Comparison of ENCODE assay signal across 27 cellular contexts in the genomic region with DNA sequence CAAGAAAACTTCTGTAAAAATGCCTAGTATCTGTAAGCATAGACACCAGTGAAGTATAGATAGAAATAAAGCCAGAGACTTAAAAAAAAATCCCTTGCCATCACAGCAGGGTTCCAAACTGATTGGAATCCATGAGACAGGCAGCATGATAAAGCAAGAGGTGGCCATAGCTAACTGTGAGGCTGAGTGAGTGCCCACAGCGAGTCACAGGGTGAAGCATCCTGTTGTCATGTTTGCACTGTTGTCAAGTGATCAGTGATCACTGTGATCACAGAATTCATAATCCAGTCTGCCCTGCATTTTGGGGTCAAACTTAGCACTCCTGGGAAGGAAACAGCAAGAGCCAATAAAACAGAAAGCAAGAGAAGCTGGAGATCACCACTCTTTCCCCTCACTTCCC. TPM values are rescaled to one million over a fixed set of nuclear protein-coding genes. Genes with fewer than 3 reads are reported as not detected.
DNase-seq lines count a peak whose midpoint lies in the region; ATAC-seq, FAIRE-seq and TF ChIP-seq lines count a peak whose summit lies in the region.
"Had no signal": no experiment of that assay in that cellular context is flagged by ENCODE, and none has a peak within 500 bp of the region (broad histone marks: within the 10 kb centered on the region; RNA-seq: fewer than 3 reads in every experiment).

No MANE protein-coding gene starts in this region.

- H3K79me1 ChIP-seq in mesenchymal stem cell (replicated peaks; ENCODE audit: low read length, poor library complexity, severe bottlenecking), result no peaks in the 10 kb centered on the region

- H3K27ac Mint-ChIP-seq in activated T-cell treated with anti-CD3 and anti-CD28 coated beads, Interleukin-2, amount 50 U/mL, for 24 hours, result peak overlapping the region; percentile 15
- H3K27ac Mint-ChIP-seq in T-cell, result no peak overlapping the region
- H3K27ac Mint-ChIP-seq: CD4-positive, alpha-beta T cell had no signal

- CTCF ChIA-PET in T-cell (lab: Charles Lee), result interaction anchor here in 1 of 2 donors (0.6 kb wide), 1 partner anchor 19 kb away, joined by 6 read pairs; no protein-coding TSS in a partner anchor

- no peak for TF ChIP-seq CTCF in foreskin keratinocyte (conservative IDR thresholded peaks at IDR 0.05)

- no peaks in the 10 kb centered on the region for H3K9me3 ChIP-seq in MG63
- no peaks in the 10 kb centered on the region for H3K9me3 ChIP-seq in mesenchymal stem cell (ENCODE audit: control insufficient read depth, low read length)
- H3K9me3 ChIP-seq: ascending aorta, esophagus muscularis mucosa, gastroesophageal sphincter, ovary, right atrium auricular region, tibial artery had no signal

- no peak overlapping the region for H2BK120ac ChIP-seq in mesenchymal stem cell (ENCODE audit: low read depth, low read length)

- DNase-seq in activated T-cell treated with anti-CD3 and anti-CD28 coated beads, Interleukin-2, amount 50 U/mL, for 24 hours, result no peak
- no peak for DNase-seq in activated T-cell treated with anti-CD3 and anti-CD28 coated beads, Interleukin-2, amount 50 U/mL, for 48 hours
- DNase-seq in GM12891 (ENCODE audit: insufficient read length, low spot score) (no peak), MG63 (peak; percentile 26), foreskin keratinocyte (no peak), mesenchymal stem cell (no peak), T-cell (no peak)
- DNase-seq: activated CD4-positive, alpha-beta T cell treated with anti-CD3 and anti-CD28 coated beads, Interleukin-2, amount 50 U/mL, for 1 hour; activated effector memory CD4-positive, alpha-beta T cell treated with Interleukin-2 at 50 U/mL for 16 hours; CD4-positive, alpha-beta T cell; cerebellar nuclear complex; DMS153; effector CD8-positive, alpha-beta T cell; kidney glomerular epithelial cell; NCI-H146; NCI-H2171; NCI-H526 treated with DMSO at 0.1 percent for 48 hours; ovary; stimulated activated CD4-positive, alpha-beta T cell treated with anti-CD3 and anti-CD28 coated beads, Interleukin-12 subunit alpha, Interleukin-12 subunit beta, amount 100 ng/mL, for 4 hours; tibial artery had no signal

- no peak overlapping the region for H3K18ac ChIP-seq in mesenchymal stem cell (ENCODE audit: low read depth in 1 of 2, low read length in 2 of 2)

- H2AK5ac ChIP-seq in mesenchymal stem cell (ENCODE audit: low read length, severe bottlenecking), result no peak overlapping the region

- H3K9me3 Mint-ChIP-seq in activated T-cell treated with anti-CD3 and anti-CD28 coated beads, Interleukin-2, amount 50 U/mL, for 24 hours, result peaks cover 7% of the 10 kb centered on the region
- peaks cover 0 to 4% (median 0%) of the 10 kb centered on the region in 3 donors for H3K9me3 Mint-ChIP-seq in T-cell
- H3K9me3 Mint-ChIP-seq: CD4-positive, alpha-beta T cell had no signal

- no peak overlapping the region for H2BK12ac ChIP-seq in mesenchymal stem cell (ENCODE audit: low read length in 2 of 2)

- peak; percentile 5 for FAIRE-seq in GM12891 (lab: Jason Lieb, UNC)
- FAIRE-seq: GM12878, K562 had no signal

- H3K36me3 ChIP-seq in MG63, result no peaks in the 10 kb centered on the region
- no peaks in the 10 kb centered on the region for H3K36me3 ChIP-seq in mesenchymal stem cell (ENCODE audit: control insufficient read depth in 1 of 2, insufficient read depth in 2 of 2, low read depth in 1 of 2, low read length in 2 of 2)
- H3K36me3 ChIP-seq: ascending aorta, gastroesophageal sphincter, ovary, right atrium auricular region, tibial artery had no signal

- H3K36me3 Mint-ChIP-seq in activated T-cell treated with anti-CD3 and anti-CD28 coated beads, Interleukin-2, amount 50 U/mL, for 24 hours (ENCODE audit: low read depth), result peaks cover 82% of the 10 kb centered on the region
- H3K36me3 Mint-ChIP-seq in T-cell, result peaks cover 61% of the 10 kb centered on the region
- H3K36me3 Mint-ChIP-seq: natural killer cell treated with Interleukin-12 subunit alpha and Interleukin-12 subunit beta and Interleukin-15 and Interleukin-18, amount 100 ng/mL, for 72 hours had no signal

- H2BK5ac ChIP-seq in mesenchymal stem cell (ENCODE audit: low read depth, low read length, poor library complexity, severe bottlenecking), result no peak overlapping the region

- no peak overlapping the region for H3K14ac ChIP-seq in mesenchymal stem cell (ENCODE audit: low read length in 2 of 2)

- ATAC-seq in foreskin keratinocyte (peak; percentile 60), T-cell (replicated peaks in 1 of 4) (no peak)
- ATAC-seq: gastroesophageal sphincter, GM12878, K562 had no signal

- no peaks in the 10 kb centered on the region for H3K27me3 Mint-ChIP-seq in activated T-cell treated with anti-CD3 and anti-CD28 coated beads, Interleukin-2, amount 50 U/mL, for 24 hours
- H3K27me3 Mint-ChIP-seq in T-cell, result no peaks in the 10 kb centered on the region
- H3K27me3 Mint-ChIP-seq: CD4-positive, alpha-beta T cell; natural killer cell treated with Interleukin-12 subunit alpha and Interleukin-12 subunit beta and Interleukin-15 and Interleukin-18, amount 100 ng/mL, for 72 hours had no signal

- H3K4me2 ChIP-seq in mesenchymal stem cell (ENCODE audit: low read length, poor library complexity, severe bottlenecking), result no peak overlapping the region

- 96% methylated on average over 1 of the region's 1 CpG for WGBS in mesenchymal stem cell

- H2BK15ac ChIP-seq in mesenchymal stem cell (ENCODE audit: low read depth, poor library complexity, severe bottlenecking), result no peak overlapping the region

- H3K4me3 ChIP-seq in MG63 (no peak overlapping the region), mesenchymal stem cell (ENCODE audit: insufficient read depth in 1 of 2, low read depth in 1 of 2, low read length in 2 of 2) (no peak overlapping the region)
- H3K4me3 ChIP-seq: ascending aorta, esophagus muscularis mucosa, gastroesophageal sphincter, GM12878, K562, ovary, right atrium auricular region, tibial artery had no signal

- no peak overlapping the region for H3K23ac ChIP-seq in mesenchymal stem cell (ENCODE audit: low read length in 2 of 2)

- H3K9ac ChIP-seq in mesenchymal stem cell (ENCODE audit: low read length), result no peak overlapping the region

- H3K4me1 ChIP-seq in foreskin keratinocyte (no peaks in the 10 kb centered on the region), mesenchymal stem cell (ENCODE audit: control insufficient read depth, insufficient read depth, low read depth, low read length) (no peaks in the 10 kb centered on the region)
- H3K4me1 ChIP-seq: ascending aorta, tibial artery had no signal

- H3K27me3 ChIP-seq in MG63 (no peaks in the 10 kb centered on the region), foreskin keratinocyte (no peaks in the 10 kb centered on the region), mesenchymal stem cell (ENCODE audit: control insufficient read depth in 1 of 2, insufficient read depth in 1 of 2, low read length in 2 of 2) (no peaks in the 10 kb centered on the region)
- H3K27me3 ChIP-seq: ascending aorta, esophagus muscularis mucosa, gastroesophageal sphincter, ovary, right atrium auricular region, tibial artery had no signal

- no peak overlapping the region for H4K91ac ChIP-seq in mesenchymal stem cell (ENCODE audit: low read length)

- no peak overlapping the region for H3K4me3 Mint-ChIP-seq in activated T-cell treated with anti-CD3 and anti-CD28 coated beads, Interleukin-2, amount 50 U/mL, for 24 hours
- H3K4me3 Mint-ChIP-seq in T-cell, result no peak overlapping the region
- H3K4me3 Mint-ChIP-seq: CD4-positive, alpha-beta T cell; natural killer cell treated with Interleukin-12 subunit alpha and Interleukin-12 subunit beta and Interleukin-15 and Interleukin-18, amount 100 ng/mL, for 72 hours had no signal

- H3K4ac ChIP-seq in mesenchymal stem cell (ENCODE audit: low read depth in 1 of 2, low read length in 2 of 2), result no peak overlapping the region

- no peak overlapping the region for H2AFZ ChIP-seq in mesenchymal stem cell (ENCODE audit: low read depth, low read length)

- POLR2A ChIA-PET in T-cell (lab: Charles Lee), result interaction anchor here in 1 of 2 donors (0.5 kb wide), 1 partner anchor 323 kb away, joined by 4 read pairs; no protein-coding TSS in a partner anchor

- no peak overlapping the region for H4K8ac ChIP-seq in mesenchymal stem cell (ENCODE audit: low read length)

- peaks cover 55% of the 10 kb centered on the region for H3K4me1 Mint-ChIP-seq in activated T-cell treated with anti-CD3 and anti-CD28 coated beads, Interleukin-2, amount 50 U/mL, for 24 hours (ENCODE audit: low read depth)
- peaks cover 32 to 46% (median 34%) of the 10 kb centered on the region in 3 donors for H3K4me1 Mint-ChIP-seq in T-cell

- no peak for TF ChIP-seq POLR2A in GM12891 (IDR thresholded peaks at IDR 0.05; ENCODE audit: low read depth, low read length)

- H3K27ac ChIP-seq in foreskin keratinocyte, result no peak overlapping the region
- no peak overlapping the region for H3K27ac ChIP-seq in mesenchymal stem cell (ENCODE audit: low read length, poor library complexity, severe bottlenecking)
- H3K27ac ChIP-seq: ascending aorta, ovary, tibial artery had no signal

TF ChIP-seq in GM12891, 5 proteins besides CTCF, POLR2A, EP300 and RAD21:
- no peak for TF ChIP-seq SPI1 (IDR thresholded peaks at IDR 0.05; ENCODE audit: low read depth, low read length)
- TF ChIP-seq PAX5 (IDR thresholded peaks at IDR 0.05; ENCODE audit: insufficient read depth, low read length, severe bottlenecking), result no peak
- no peak for TF ChIP-seq POLR2AphosphoS5 (IDR thresholded peaks at IDR 0.05; ENCODE audit: low read depth, low read length)
- no peak for TF ChIP-seq POU2F2 (IDR thresholded peaks at IDR 0.05; ENCODE audit: low read depth, low read length)
- TF ChIP-seq TAF1 (IDR thresholded peaks at IDR 0.05; ENCODE audit: low read depth, low read length), result no peak

RNA-seq across cellular contexts. Expression of a gene that starts 33.3 kb away (rescaled TPM):
- 0.64 TPM for polyA plus RNA-seq in GM12891 (2012; ENCODE audit: low read depth, missing spikeins)
- total RNA-seq in MG63 (2014; rRNA removed; shearing (Covaris generic); ENCODE audit: low replicate concordance), result 1.1 and 10.3 TPM in 2 replicates
- total RNA-seq in foreskin keratinocyte, result 1.2 and 1.3 TPM in 2 replicates
- polyA plus RNA-seq in foreskin keratinocyte, result 0.29 and 0.31 TPM in 2 replicates
- 2.2 TPM for polyA plus RNA-seq in mesenchymal stem cell (2013, experiment 1 of 2)
- 2.2 TPM for polyA plus RNA-seq in mesenchymal stem cell (2013, experiment 2 of 2)
- 10 to 100 TPM; 13.3 to 17.6 (median 14.9) TPM for total RNA-seq in T-cell
